In genomic region chr2:58680938-58681337, GRCh38 we compare ENCODE assay signal across 19 cellular contexts.
DNase-seq lines count a peak whose midpoint lies in the region; ATAC-seq, FAIRE-seq and TF ChIP-seq lines count a peak whose summit lies in the region.
"Had no signal": no experiment of that assay in that cellular context is flagged by ENCODE, and none has a peak within 500 bp of the region (broad histone marks: within the 10 kb centered on the region; RNA-seq: fewer than 3 reads in every experiment).

No MANE protein-coding gene starts in this region.

- H3K9me3 ChIP-seq in RWPE2 (ENCODE audit: severe bottlenecking) (no peaks in the 10 kb centered on the region), mesenchymal stem cell (ENCODE audit: control insufficient read depth, low read length) (no peaks in the 10 kb centered on the region), HepG2 (ENCODE audit: low read length) (no peaks in the 10 kb centered on the region)
- H3K9me3 ChIP-seq: suprapubic skin had no signal

- H3K14ac ChIP-seq in mesenchymal stem cell (ENCODE audit: low read length in 2 of 2): no peak overlapping the region

- H3K4me3 Mint-ChIP-seq in stimulated activated naive B cell treated with anti-CD40 and anti-IgM and Interleukin-4, amounts not matched to agents 10 μg/mL and 1 μg/mL and 100 μg/mL, for 72 hours: no peak overlapping the region
- H3K4me3 Mint-ChIP-seq: activated naive CD4-positive, alpha-beta T cell treated with anti-CD3 and anti-CD28 coated beads, Interleukin-2, amount 50 U/mL, for 24 hours; CD4-positive, CD25-positive, alpha-beta regulatory T cell; T-cell had no signal

- no peak overlapping the region for H2BK15ac ChIP-seq in mesenchymal stem cell (ENCODE audit: low read depth, poor library complexity, severe bottlenecking)

- H3K27ac Mint-ChIP-seq in stimulated activated naive B cell treated with anti-CD40 and anti-IgM and Interleukin-4, amounts not matched to agents 10 μg/mL and 1 μg/mL and 100 μg/mL, for 72 hours: no peak overlapping the region
- H3K27ac Mint-ChIP-seq: activated naive CD4-positive, alpha-beta T cell treated with anti-CD3 and anti-CD28 coated beads, Interleukin-2, amount 50 U/mL, for 24 hours; CD4-positive, CD25-positive, alpha-beta regulatory T cell; T-cell had no signal

- H2BK5ac ChIP-seq in mesenchymal stem cell (ENCODE audit: low read depth, low read length, poor library complexity, severe bottlenecking): no peak overlapping the region

- no peak overlapping the region for H2BK12ac ChIP-seq in mesenchymal stem cell (ENCODE audit: low read length in 2 of 2)

- H3K4me1 ChIP-seq in RWPE2 (ENCODE audit: insufficient read depth, poor library complexity, severe bottlenecking) (no peaks in the 10 kb centered on the region), mesenchymal stem cell (ENCODE audit: control insufficient read depth, insufficient read depth, low read depth, low read length) (no peaks in the 10 kb centered on the region), HepG2 (ENCODE audit: insufficient read depth, low read length) (no peaks in the 10 kb centered on the region)
- H3K4me1 ChIP-seq: suprapubic skin had no signal

- POLR2A ChIA-PET in HepG2 (lab: Yijun Ruan, JAX): no interaction called here

- H4K20me1 ChIP-seq in HepG2 (ENCODE audit: insufficient read depth, low read length): no peaks in the 10 kb centered on the region

- no peak overlapping the region for H3K4me3 ChIP-seq in RWPE2 (ENCODE audit: severe bottlenecking)
- no peak overlapping the region for H3K4me3 ChIP-seq in fibroblast of the aortic adventitia (ENCODE audit: low read depth, low read length)
- no peak overlapping the region for H3K4me3 ChIP-seq in mesenchymal stem cell (ENCODE audit: insufficient read depth in 1 of 2, low read depth in 1 of 2, low read length in 2 of 2)
- H3K4me3 ChIP-seq in HepG2 (replicated peaks in 1 of 3; ENCODE audit: insufficient read depth in 1 of 3, low read depth in 2 of 3, low read length in 3 of 3): no peak overlapping the region
- H3K4me3 ChIP-seq: suprapubic skin had no signal

- no peaks in the 10 kb centered on the region for H3K4me1 Mint-ChIP-seq in stimulated activated naive B cell treated with anti-CD40 and anti-IgM and Interleukin-4, amounts not matched to agents 10 μg/mL and 1 μg/mL and 100 μg/mL, for 72 hours
- H3K4me1 Mint-ChIP-seq: activated naive CD4-positive, alpha-beta T cell treated with anti-CD3 and anti-CD28 coated beads, Interleukin-2, amount 50 U/mL, for 24 hours; CD4-positive, CD25-positive, alpha-beta regulatory T cell; T-cell had no signal

- H3K4me2 ChIP-seq in mesenchymal stem cell (ENCODE audit: low read length, poor library complexity, severe bottlenecking) (no peak overlapping the region), HepG2 (ENCODE audit: low read depth, low read length) (no peak overlapping the region)

- no peaks in the 10 kb centered on the region for H3K36me3 Mint-ChIP-seq in stimulated activated naive B cell treated with anti-CD40 and anti-IgM and Interleukin-4, amounts not matched to agents 10 μg/mL and 1 μg/mL and 100 μg/mL, for 72 hours
- H3K36me3 Mint-ChIP-seq: activated naive CD4-positive, alpha-beta T cell treated with anti-CD3 and anti-CD28 coated beads, Interleukin-2, amount 50 U/mL, for 24 hours; CD4-positive, CD25-positive, alpha-beta regulatory T cell; T-cell had no signal

- no peaks in the 10 kb centered on the region for H3K27me3 Mint-ChIP-seq in stimulated activated naive B cell treated with anti-CD40 and anti-IgM and Interleukin-4, amounts not matched to agents 10 μg/mL and 1 μg/mL and 100 μg/mL, for 72 hours

- WGBS in mesenchymal stem cell: 100% methylated on average over 1 of the region's 1 CpG
- 38% methylated on average over 1 of the region's 1 CpG for WGBS in HepG2 (ENCODE audit: low lambda C conversion rate)

- no peak overlapping the region for H3K4ac ChIP-seq in mesenchymal stem cell (ENCODE audit: low read depth in 1 of 2, low read length in 2 of 2)

- no peak overlapping the region for H3K9ac ChIP-seq in mesenchymal stem cell (ENCODE audit: low read length)
- H3K9ac ChIP-seq in HepG2 (ENCODE audit: insufficient read depth, low read depth, low read length): no peak overlapping the region

- TF ChIP-seq POLR2A in HepG2 (IDR thresholded peaks at IDR 0.05; ENCODE audit: insufficient read depth in 1 of 2, low read depth in 2 of 2, low read length in 2 of 2): no peak

- TF ChIP-seq EP300 in HepG2 (IDR thresholded peaks at IDR 0.05; ENCODE audit: low read depth in 2 of 2, low read length in 2 of 2): no peak
- no peak for TF ChIP-seq EP300 in HepG2 (CRISPR knock-in tag; IDR thresholded peaks at IDR 0.05; ENCODE audit: borderline replicate concordance)

- no peak overlapping the region for H4K91ac ChIP-seq in mesenchymal stem cell (ENCODE audit: low read length)

- H4K8ac ChIP-seq in mesenchymal stem cell (ENCODE audit: low read length): no peak overlapping the region

- H2AK5ac ChIP-seq in mesenchymal stem cell (ENCODE audit: low read length, severe bottlenecking): no peak overlapping the region

- no peak for TF ChIP-seq RAD21 in HepG2 (CRISPR knock-in tag; IDR thresholded peaks at IDR 0.05)

- CTCF ChIA-PET in HepG2 (lab: Yijun Ruan, JAX; ENCODE audit: low intra/inter-chr PET ratio, low total read pairs): no interaction called here

- H2BK120ac ChIP-seq in mesenchymal stem cell (ENCODE audit: low read depth, low read length): no peak overlapping the region

- BruUV-seq in HepG2 (replicated peaks; lab: Mats Ljungman, UMichigan): no TSS peak

- intact Hi-C loops in HepG2 (cut with micrococcal nuclease; ENCODE audit: unreplicated experiment): loop anchor here (1.0 kb wide), 1 partner anchor 110 kb away; no protein-coding TSS in a partner anchor

- no peak overlapping the region for H2AFZ ChIP-seq in mesenchymal stem cell (ENCODE audit: low read depth, low read length)
- H2AFZ ChIP-seq in HepG2 (ENCODE audit: low read length): no peak overlapping the region

- H3K9me3 Mint-ChIP-seq in stimulated activated naive B cell treated with anti-CD40 and anti-IgM and Interleukin-4, amounts not matched to agents 10 μg/mL and 1 μg/mL and 100 μg/mL, for 72 hours: no peaks in the 10 kb centered on the region
- H3K9me3 Mint-ChIP-seq: activated naive CD4-positive, alpha-beta T cell treated with anti-CD3 and anti-CD28 coated beads, Interleukin-2, amount 50 U/mL, for 24 hours; T-cell had no signal

- no peaks in the 10 kb centered on the region for H3K36me3 ChIP-seq in RWPE2 (ENCODE audit: low read depth)
- no peaks in the 10 kb centered on the region for H3K36me3 ChIP-seq in mesenchymal stem cell (ENCODE audit: control insufficient read depth in 1 of 2, insufficient read depth in 2 of 2, low read depth in 1 of 2, low read length in 2 of 2)
- H3K36me3 ChIP-seq in HepG2 (replicated peaks in 1 of 2; ENCODE audit: control insufficient read depth in 1 of 2, insufficient read depth in 2 of 2, low read length in 2 of 2): no peaks in the 10 kb centered on the region
- H3K36me3 ChIP-seq: suprapubic skin had no signal

- ATAC-seq in RWPE2 (ENCODE audit: low read depth): no peak
- ATAC-seq in stimulated activated naive B cell treated with anti-CD40 and anti-IgM and Interleukin-4, amounts not matched to agents 10 μg/mL and 1 μg/mL and 100 μg/mL, for 72 hours (replicated peaks): no peak
- no peak for ATAC-seq in HepG2
- ATAC-seq: T-cell had no signal

- in situ Hi-C loops in HepG2 (cut with HindIII; ENCODE audit: extremely low pct_ligation_motif_present, low pct_unique_long_range_greater_than_20kb): no loop called here

- TF ChIP-seq CTCF in RWPE2 (IDR thresholded peaks at IDR 0.05; ENCODE audit: poor library complexity, severe bottlenecking): peak; percentile 59
- TF ChIP-seq CTCF in fibroblast of the aortic adventitia (IDR thresholded peaks at IDR 0.05; ENCODE audit: insufficient read depth, low read length): no peak
- no peak for TF ChIP-seq CTCF in HepG2 (CRISPR knock-in tag; IDR thresholded peaks at IDR 0.05)

- H3K27me3 ChIP-seq in RWPE2 (ENCODE audit: insufficient read depth, poor library complexity, severe bottlenecking) (no peaks in the 10 kb centered on the region), mesenchymal stem cell (ENCODE audit: control insufficient read depth in 1 of 2, insufficient read depth in 1 of 2, low read length in 2 of 2) (no peaks in the 10 kb centered on the region), HepG2 (ENCODE audit: control insufficient read depth in 1 of 2, insufficient read depth in 2 of 2, low read length in 2 of 2) (no peaks in the 10 kb centered on the region)
- H3K27me3 ChIP-seq: suprapubic skin had no signal

- no peaks in the 10 kb centered on the region for H3K79me1 ChIP-seq in mesenchymal stem cell (replicated peaks; ENCODE audit: low read length, poor library complexity, severe bottlenecking)

- DNase-seq in COR-L47 (lab: John Stamatoyannopoulos, UW): peak; percentile 9
- peak; percentile 23 for DNase-seq in MV-4-11 (lab: John Stamatoyannopoulos, UW)
- no peak for DNase-seq in RWPE2 (ENCODE audit: low spot score)
- peak; percentile 2 for DNase-seq in fibroblast of the aortic adventitia (ENCODE audit: low read depth)
- no peak for DNase-seq in mesenchymal stem cell
- no peak for DNase-seq in stimulated activated naive B cell treated with anti-CD40 and anti-IgM and Interleukin-4, amounts not matched to agents 10 μg/mL and 1 μg/mL and 100 μg/mL, for 72 hours
- no peak for DNase-seq in 8988T
- DNase-seq in HepG2 (ENCODE audit: low spot score): no peak
- DNase-seq: activated CD4-positive, alpha-beta T cell treated with anti-CD3 and anti-CD28 coated beads for 1 hour; CD4-positive, CD25-positive, alpha-beta regulatory T cell; central memory CD4-positive, alpha-beta T cell; EL; hippocampal formation; Karpas-422; NCI-H2029 treated with DMSO at 0.1 percent for 48 hours; T-cell had no signal

- no peak for FAIRE-seq in HepG2 (lab: Jason Lieb, UNC)
- FAIRE-seq: GM12891 had no signal

- H3K27ac ChIP-seq in RWPE2 (ENCODE audit: poor library complexity, severe bottlenecking) (no peak overlapping the region), mesenchymal stem cell (ENCODE audit: low read length, poor library complexity, severe bottlenecking) (no peak overlapping the region), HepG2 (ENCODE audit: extremely low read length, insufficient read depth, low read length) (no peak overlapping the region)
- H3K27ac ChIP-seq: suprapubic skin had no signal

- H3K18ac ChIP-seq in mesenchymal stem cell (ENCODE audit: low read depth in 1 of 2, low read length in 2 of 2): no peak overlapping the region

- H3K23ac ChIP-seq in mesenchymal stem cell (ENCODE audit: low read length in 2 of 2): no peak overlapping the region

- H3K79me2 ChIP-seq in HepG2 (ENCODE audit: insufficient read depth, low read length): no peaks in the 10 kb centered on the region

TF ChIP-seq in HepG2, 621 proteins besides CTCF, POLR2A, EP300 and RAD21 (continues in another document):
- TF ChIP-seq SRSF4 (IDR thresholded peaks at IDR 0.05; ENCODE audit: low read depth, low read length, poor library complexity, severe bottlenecking): no peak

Comparison
In these comparisons a context has a peak if more than half of its experiments do, and no peak if none do; other contexts are left out.
1. DNase-seq: peak in COR-L47 (single experiment), MV-4-11 (single experiment) and fibroblast of the aortic adventitia (single experiment); none in RWPE2 (single experiment), mesenchymal stem cell (single experiment), stimulated activated naive B cell treated with anti-CD40 and anti-IgM and Interleukin-4, amounts not matched to agents 10 μg/mL and 1 μg/mL and 100 μg/mL, for 72 hours (single experiment), 8988T (single experiment) and HepG2 (single experiment).